2 cellular contexts compared by ENCODE assay signal in the genomic region with DNA sequence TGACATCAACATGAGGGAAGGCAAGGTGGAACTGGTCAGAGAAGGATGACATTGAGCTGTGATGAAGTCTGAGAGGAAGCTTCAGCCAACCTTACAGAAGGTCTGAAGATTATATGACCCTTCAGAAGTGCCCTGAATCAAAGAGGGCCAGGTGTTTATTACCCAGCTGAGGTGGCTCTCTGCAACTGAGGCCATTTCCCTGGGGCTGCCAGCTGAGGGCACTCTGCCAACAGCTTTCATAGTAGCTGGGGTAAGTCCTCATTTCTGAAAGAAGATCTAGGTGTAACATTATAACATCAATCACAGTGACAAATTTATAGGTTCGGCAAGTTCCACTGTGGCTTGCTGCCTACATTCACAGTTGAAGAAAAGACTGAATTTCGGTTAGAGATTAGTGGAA. TPM values are rescaled to one million over a fixed set of nuclear protein-coding genes. Genes with fewer than 3 reads are reported as not detected.
"Had no signal": no experiment of that assay in that cellular context is flagged by ENCODE, and none has a peak within 500 bp of the region (broad histone marks: within the 10 kb centered on the region; RNA-seq: fewer than 3 reads in every experiment).

No MANE protein-coding gene starts in this region.

RNA-seq across cellular contexts. Expression of a gene that starts 37.2 kb away (rescaled TPM):
- total RNA-seq: activated naive CD4-positive, alpha-beta T cell treated with anti-CD3 and anti-CD28 coated beads, Interleukin-2, amount 50 U/mL, for 72 hours; activated T-helper 1 cell treated with anti-CD3 and anti-CD28 coated beads, Interleukin-12 subunit alpha, Interleukin-12 subunit beta, Interleukin-2, Interleukin-4 antibody, amounts not matched to agents 30 ng/mL and 10 ng/mL and 1 ng/mL, durations not matched to agents 14 hours and 24 hours and 36 hours had no signal
